Comparison of ENCODE assay signal across 1 cellular context in the genomic region with DNA sequence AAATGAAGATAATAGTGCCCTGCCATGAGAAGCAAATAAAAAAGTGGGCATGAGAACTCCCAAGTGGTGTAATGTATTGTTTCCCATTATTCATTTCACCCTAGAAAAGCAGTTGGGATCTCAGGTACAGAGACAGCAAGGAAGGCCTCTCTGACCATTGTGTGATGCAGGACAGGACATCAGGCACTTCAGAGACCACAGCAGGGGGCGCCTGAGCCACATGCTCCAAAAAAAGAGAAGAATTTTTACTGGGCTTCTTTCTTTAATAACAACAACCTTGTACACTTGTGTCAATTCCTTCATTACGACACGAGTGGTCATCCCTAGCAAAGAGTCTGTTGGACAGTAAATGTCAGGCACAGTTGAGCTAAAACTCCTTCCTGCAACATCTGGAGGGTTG.
TF ChIP-seq lines count a peak whose summit lies in the region.

No MANE protein-coding gene starts in this region.

TF ChIP-seq in Ishikawa, 13 proteins besides CTCF, POLR2A, EP300 and RAD21 (continued from another document):
- TF ChIP-seq, protein P1, sequence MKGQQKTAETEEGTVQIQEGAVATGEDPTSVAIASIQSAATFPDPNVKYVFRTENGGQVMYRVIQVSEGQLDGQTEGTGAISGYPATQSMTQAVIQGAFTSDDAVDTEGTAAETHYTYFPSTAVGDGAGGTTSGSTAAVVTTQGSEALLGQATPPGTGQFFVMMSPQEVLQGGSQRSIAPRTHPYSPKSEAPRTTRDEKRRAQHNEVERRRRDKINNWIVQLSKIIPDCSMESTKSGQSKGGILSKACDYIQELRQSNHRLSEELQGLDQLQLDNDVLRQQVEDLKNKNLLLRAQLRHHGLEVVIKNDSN (IDR thresholded peaks at IDR 0.05) = no peak
- TF ChIP-seq FOXM1 (IDR thresholded peaks at IDR 0.05; ENCODE audit: borderline replicate concordance, low read depth) (no peak), CEBPB (IDR thresholded peaks at IDR 0.05) (no peak)
